Comparison of ENCODE assay signal across 8 cellular contexts in the genomic region with DNA sequence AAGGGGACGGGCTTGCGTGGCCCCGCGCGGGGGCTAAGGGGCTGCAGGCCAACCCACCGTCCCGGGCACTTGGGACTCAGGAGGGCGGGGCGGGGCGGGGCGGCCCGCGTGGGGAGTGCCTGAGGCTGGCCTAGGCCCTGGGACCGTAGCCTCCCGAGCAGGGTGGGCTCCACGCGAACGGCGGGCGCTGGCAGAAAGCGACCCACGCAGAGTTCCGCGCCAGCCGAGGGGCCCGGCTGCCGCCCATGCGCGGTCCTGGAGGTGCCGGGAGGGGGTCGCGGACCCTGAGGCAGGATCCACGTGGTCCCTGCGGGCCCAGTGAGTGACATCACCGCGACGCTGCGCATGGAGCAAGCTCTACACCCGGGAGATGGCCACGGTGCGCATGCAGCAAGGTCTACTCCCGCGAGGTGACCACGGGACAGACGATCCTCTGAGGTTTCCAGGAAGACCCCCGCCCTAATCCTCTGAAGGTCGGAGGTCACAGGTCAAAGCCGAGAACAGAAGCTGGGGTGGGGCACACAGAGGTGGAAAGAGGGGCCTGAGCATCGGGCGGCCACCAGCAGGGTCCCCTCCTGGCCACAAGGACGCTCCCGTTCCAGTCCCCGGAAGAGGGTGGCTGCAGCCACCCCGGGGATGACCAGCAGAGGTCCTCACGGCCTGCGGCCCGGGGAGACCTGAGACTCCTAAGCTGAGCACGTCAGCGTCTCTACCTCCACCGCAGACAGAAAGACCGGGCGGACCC. TPM values are rescaled to one million over a fixed set of nuclear protein-coding genes. Genes with fewer than 3 reads are reported as not detected.
A peak's percentile ranks its signal among the peaks of the same experiment; 100 is the strongest.
DNase-seq lines count a peak whose midpoint lies in the region; ATAC-seq and TF ChIP-seq lines count a peak whose summit lies in the region.

No MANE protein-coding gene starts in this region.

- H3K27ac ChIP-seq in HL-60 (replicated peaks), result peak overlapping the region; percentile 83

- intact Hi-C loops in head of caudate nucleus (cut with DNase I), result loop anchor here (5.0 kb wide), 1 partner anchor 267 kb away; no protein-coding TSS in a partner anchor

- DNase-seq in GF-D8 (lab: John Stamatoyannopoulos, UW) (peak; percentile 72), HL-60 (ENCODE audit: low read depth in 1 of 2, low spot score in 1 of 2) (peak in 1 of 2 experiments; percentile 76), SIG-M5 treated with dmso at 0.1 percent for 504 hours (lab: John Stamatoyannopoulos, UW; ENCODE audit: unreplicated experiment) (peak; percentile 81), head of caudate nucleus (peak in 41 of 42 donors; percentile 10 to 89 (median 72)), occipital lobe (lab: John Stamatoyannopoulos, UW) (peak; percentile 63), cortex of kidney (lab: John Stamatoyannopoulos, UW) (no peak)
- DNase-seq in activated naive CD8-positive, alpha-beta T cell treated with anti-CD3 and anti-CD28 coated beads, Interleukin-2, amount 50 U/mL, for 24 hours, result peak; percentile 64

- no peak overlapping the region for H3K27ac Mint-ChIP-seq in activated naive CD8-positive, alpha-beta T cell treated with anti-CD3 and anti-CD28 coated beads, Interleukin-2, amount 50 U/mL, for 24 hours

- no peaks in the 10 kb centered on the region for H3K27me3 ChIP-seq in HL-60 (ENCODE audit: insufficient read depth, poor library complexity, severe bottlenecking)

- peak; percentile 61 for TF ChIP-seq CTCF in HL-60 (IDR thresholded peaks at IDR 0.05; ENCODE audit: insufficient read depth, low read length)

- no peaks in the 10 kb centered on the region for H3K36me3 Mint-ChIP-seq in activated naive CD8-positive, alpha-beta T cell treated with anti-CD3 and anti-CD28 coated beads, Interleukin-2, amount 50 U/mL, for 24 hours (ENCODE audit: low read depth)

- peaks cover 31% of the 10 kb centered on the region for H3K4me1 Mint-ChIP-seq in activated naive CD8-positive, alpha-beta T cell treated with anti-CD3 and anti-CD28 coated beads, Interleukin-2, amount 50 U/mL, for 24 hours

- peak; percentile 29 for ATAC-seq in activated naive CD8-positive, alpha-beta T cell treated with anti-CD3 and anti-CD28 coated beads, Interleukin-2, amount 50 U/mL, for 24 hours
- no peak for ATAC-seq in GM21737 (IDR thresholded peaks at IDR 0.05; ENCODE audit: unreplicated experiment)

- peak overlapping the region; percentile 29 for H3K4me3 ChIP-seq in HL-60 (replicated peaks; ENCODE audit: insufficient read depth, low read length)

- H3K27me3 Mint-ChIP-seq in activated naive CD8-positive, alpha-beta T cell treated with anti-CD3 and anti-CD28 coated beads, Interleukin-2, amount 50 U/mL, for 24 hours, result peaks cover 10% of the 10 kb centered on the region

- no peak overlapping the region for H3K4me3 Mint-ChIP-seq in activated naive CD8-positive, alpha-beta T cell treated with anti-CD3 and anti-CD28 coated beads, Interleukin-2, amount 50 U/mL, for 24 hours

- H3K9me3 Mint-ChIP-seq in activated naive CD8-positive, alpha-beta T cell treated with anti-CD3 and anti-CD28 coated beads, Interleukin-2, amount 50 U/mL, for 24 hours, result no peaks in the 10 kb centered on the region

RNA-seq across cellular contexts. Expression of gene SLC19A1, which starts 13.5 kb away (rescaled TPM):
- total RNA-seq in occipital lobe, result 10.8 TPM
